In the genomic region with DNA sequence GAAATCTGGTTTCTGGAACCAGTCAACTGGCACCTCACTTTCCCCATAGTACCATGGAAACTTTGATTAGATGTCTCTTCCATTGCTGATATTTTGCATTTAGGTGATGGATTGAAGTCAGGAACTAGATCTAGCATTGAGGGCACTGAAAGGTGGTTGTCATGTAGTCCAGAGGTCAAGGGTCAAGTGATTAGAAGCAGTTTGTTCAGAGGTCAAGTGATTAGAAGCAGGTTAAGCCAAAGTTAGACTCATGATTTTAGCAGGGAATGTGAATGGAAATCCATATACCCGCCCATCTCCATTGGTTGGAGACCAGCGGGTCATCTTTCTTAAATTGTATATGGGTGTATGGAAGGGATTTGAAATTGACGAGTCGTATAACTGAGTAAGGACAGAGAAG, we compare ENCODE assay signal across 15 cellular contexts. TPM values are rescaled to one million over a fixed set of nuclear protein-coding genes. Genes with fewer than 3 reads are reported as not detected.
DNase-seq lines count a peak whose midpoint lies in the region; ATAC-seq, FAIRE-seq and TF ChIP-seq lines count a peak whose summit lies in the region.
"Had no signal": no experiment of that assay in that cellular context is flagged by ENCODE, and none has a peak within 500 bp of the region (broad histone marks: within the 10 kb centered on the region; RNA-seq: fewer than 3 reads in every experiment).

No MANE protein-coding gene starts in this region.

- no peak overlapping the region for H3K9ac ChIP-seq in Karpas-422 (ENCODE audit: low read length)
- H3K9ac ChIP-seq in liver (ENCODE audit: low read depth in 1 of 2, low read length in 2 of 2) = no peak overlapping the region

- no peak for TF ChIP-seq RAD21 in liver (IDR thresholded peaks at IDR 0.05)

- no peaks in the 10 kb centered on the region for H3K36me3 ChIP-seq in Karpas-422 (ENCODE audit: insufficient read depth, low read length)
- no peaks in the 10 kb centered on the region for H3K36me3 ChIP-seq in esophagus muscularis mucosa
- peaks cover 0 to 1% (median 0%) of the 10 kb centered on the region in 4 donors for H3K36me3 ChIP-seq in liver (ENCODE audit: control insufficient read depth in 4 of 4, insufficient read depth in 3 of 4, low read depth in 1 of 4, low read length in 3 of 4)
- no peaks in the 10 kb centered on the region for H3K36me3 ChIP-seq in small intestine (ENCODE audit: control insufficient read depth in 2 of 2, insufficient read depth in 2 of 2, low read length in 2 of 2)

- no peak for TF ChIP-seq EP300 in esophagus muscularis mucosa (IDR thresholded peaks at IDR 0.05)

- no peak for ATAC-seq in HG02623 (IDR thresholded peaks at IDR 0.05; ENCODE audit: unreplicated experiment)
- ATAC-seq in HG03457 (IDR thresholded peaks at IDR 0.05; ENCODE audit: unreplicated experiment) = no peak
- ATAC-seq in HG02610 (IDR thresholded peaks at IDR 0.05; ENCODE audit: unreplicated experiment) = no peak
- ATAC-seq: GM12878 had no signal

- peaks cover 39% of the 10 kb centered on the region for H3K4me1 ChIP-seq in Karpas-422 (ENCODE audit: low read length)
- H3K4me1 ChIP-seq in esophagus muscularis mucosa = peaks cover 0 to 9% (median 2%) of the 10 kb centered on the region in 4 donors
- H3K4me1 ChIP-seq in liver (ENCODE audit: control insufficient read depth in 4 of 4, insufficient read depth in 4 of 4, low read length in 3 of 4) = peaks cover 1 to 26% (median 16%) of the 10 kb centered on the region in 4 donors
- H3K4me1 ChIP-seq in small intestine (ENCODE audit: control insufficient read depth in 2 of 2, insufficient read depth in 1 of 2, low read depth in 1 of 2, low read length in 1 of 2) = peaks cover 2 to 5% of the 10 kb centered on the region in 2 donors

- intact Hi-C loops in esophagus muscularis mucosa (cut with DNase I) = no loop called here

- H3K9me3 ChIP-seq in Karpas-422 (ENCODE audit: low read length) (no peaks in the 10 kb centered on the region), esophagus muscularis mucosa (no peaks in the 10 kb centered on the region), liver (ENCODE audit: control insufficient read depth in 4 of 4, low read length in 3 of 4) (no peaks in the 10 kb centered on the region), small intestine (ENCODE audit: control insufficient read depth, low read depth) (no peaks in the 10 kb centered on the region)

- no peaks in the 10 kb centered on the region for H4K20me1 ChIP-seq in Karpas-422 (ENCODE audit: insufficient read depth, low read depth, low read length)

- peaks cover 82% of the 10 kb centered on the region for H3K79me2 ChIP-seq in Karpas-422 (ENCODE audit: low read length)

- H2AFZ ChIP-seq in Karpas-422 (ENCODE audit: low read length) = no peak overlapping the region

- no peak for DNase-seq in Karpas-422
- DNase-seq in esophagus muscularis mucosa (ENCODE audit: extremely low spot score) = peak; percentile 26
- DNase-seq in small intestine = peak; percentile 47
- DNase-seq: C1 segment of cervical spinal cord; Calu3; CD4-positive, alpha-beta T cell; DMS79; GOT3; H9 had no signal

- H3K27me3 ChIP-seq in Karpas-422 (ENCODE audit: low read length) = no peaks in the 10 kb centered on the region
- no peaks in the 10 kb centered on the region for H3K27me3 ChIP-seq in esophagus muscularis mucosa
- H3K27me3 ChIP-seq in liver (ENCODE audit: control insufficient read depth in 4 of 4, insufficient read depth in 4 of 4, low read length in 3 of 4) = no peaks in the 10 kb centered on the region
- H3K27me3 ChIP-seq in small intestine (ENCODE audit: control insufficient read depth in 2 of 2, insufficient read depth in 2 of 2, low read length in 2 of 2) = no peaks in the 10 kb centered on the region

- H3K4me2 ChIP-seq in Karpas-422 (ENCODE audit: low read depth, low read length, poor library complexity, severe bottlenecking) = no peak overlapping the region

- no peak for TF ChIP-seq POLR2A in esophagus muscularis mucosa (IDR thresholded peaks at IDR 0.05; ENCODE audit: low read depth)

- H3K27ac ChIP-seq in Karpas-422 (ENCODE audit: low read length) = peak overlapping the region; percentile 71; the same call in 1 of the 2 replicates
- H3K27ac ChIP-seq in esophagus muscularis mucosa (replicated peaks in 1 of 4) = no peak overlapping the region
- no peak overlapping the region for H3K27ac ChIP-seq in liver (ENCODE audit: low read depth in 1 of 2, low read length in 2 of 2)
- H3K27ac ChIP-seq in small intestine (ENCODE audit: low read depth in 1 of 2, low read length in 1 of 2) = no peak overlapping the region

- FAIRE-seq in small intestine (lab: Jason Lieb, UNC) = no peak
- FAIRE-seq: A204.1, GM12878 had no signal

- no peaks in the 10 kb centered on the region for H3K9me2 ChIP-seq in Karpas-422 (replicated peaks; ENCODE audit: insufficient read depth, low read length)

- no peak for TF ChIP-seq CTCF in esophagus muscularis mucosa (IDR thresholded peaks at IDR 0.05)
- no peak for TF ChIP-seq CTCF in liver (IDR thresholded peaks at IDR 0.05; ENCODE audit: low read depth, low read length, missing input control)

- WGBS in esophagus muscularis mucosa = 96% methylated on average over 4 of the region's 4 CpGs
- 75% methylated on average over 4 of the region's 4 CpGs for WGBS in liver
- WGBS in small intestine, 3 donors = 85 to 92% (median 88%) methylated on average over 4 of the region's 4 CpGs

- no peak overlapping the region for H3K4me3 ChIP-seq in Karpas-422 (ENCODE audit: low read length)
- no peak overlapping the region for H3K4me3 ChIP-seq in esophagus muscularis mucosa
- no peak overlapping the region for H3K4me3 ChIP-seq in liver (ENCODE audit: low read depth in 1 of 3, low read length in 3 of 3)
- H3K4me3 ChIP-seq in small intestine (ENCODE audit: low read depth in 1 of 2, low read length in 2 of 2) = no peak overlapping the region
- H3K4me3 ChIP-seq: GM12878 had no signal

TF ChIP-seq in liver, 16 proteins besides CTCF, POLR2A, EP300 and RAD21:
- no peak for TF ChIP-seq FOXA1 (IDR thresholded peaks at IDR 0.05)
- TF ChIP-seq GABPA (IDR thresholded peaks at IDR 0.05 in 1 of 2, conservative IDR thresholded peaks at IDR 0.05 in 1 of 2) = no peak
- TF ChIP-seq RXRA (IDR thresholded peaks at IDR 0.05) = peak; percentile 73 to 81
- TF ChIP-seq HNF4A (conservative IDR thresholded peaks at IDR 0.05) = peak; percentile 60 to 71
- TF ChIP-seq NR2F2 (IDR thresholded peaks at IDR 0.05) = peak; percentile 89
- TF ChIP-seq, protein P1, sequence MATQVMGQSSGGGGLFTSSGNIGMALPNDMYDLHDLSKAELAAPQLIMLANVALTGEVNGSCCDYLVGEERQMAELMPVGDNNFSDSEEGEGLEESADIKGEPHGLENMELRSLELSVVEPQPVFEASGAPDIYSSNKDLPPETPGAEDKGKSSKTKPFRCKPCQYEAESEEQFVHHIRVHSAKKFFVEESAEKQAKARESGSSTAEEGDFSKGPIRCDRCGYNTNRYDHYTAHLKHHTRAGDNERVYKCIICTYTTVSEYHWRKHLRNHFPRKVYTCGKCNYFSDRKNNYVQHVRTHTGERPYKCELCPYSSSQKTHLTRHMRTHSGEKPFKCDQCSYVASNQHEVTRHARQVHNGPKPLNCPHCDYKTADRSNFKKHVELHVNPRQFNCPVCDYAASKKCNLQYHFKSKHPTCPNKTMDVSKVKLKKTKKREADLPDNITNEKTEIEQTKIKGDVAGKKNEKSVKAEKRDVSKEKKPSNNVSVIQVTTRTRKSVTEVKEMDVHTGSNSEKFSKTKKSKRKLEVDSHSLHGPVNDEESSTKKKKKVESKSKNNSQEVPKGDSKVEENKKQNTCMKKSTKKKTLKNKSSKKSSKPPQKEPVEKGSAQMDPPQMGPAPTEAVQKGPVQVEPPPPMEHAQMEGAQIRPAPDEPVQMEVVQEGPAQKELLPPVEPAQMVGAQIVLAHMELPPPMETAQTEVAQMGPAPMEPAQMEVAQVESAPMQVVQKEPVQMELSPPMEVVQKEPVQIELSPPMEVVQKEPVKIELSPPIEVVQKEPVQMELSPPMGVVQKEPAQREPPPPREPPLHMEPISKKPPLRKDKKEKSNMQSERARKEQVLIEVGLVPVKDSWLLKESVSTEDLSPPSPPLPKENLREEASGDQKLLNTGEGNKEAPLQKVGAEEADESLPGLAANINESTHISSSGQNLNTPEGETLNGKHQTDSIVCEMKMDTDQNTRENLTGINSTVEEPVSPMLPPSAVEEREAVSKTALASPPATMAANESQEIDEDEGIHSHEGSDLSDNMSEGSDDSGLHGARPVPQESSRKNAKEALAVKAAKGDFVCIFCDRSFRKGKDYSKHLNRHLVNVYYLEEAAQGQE (IDR thresholded peaks at IDR 0.05) = no peak
- TF ChIP-seq FOXA2 (IDR thresholded peaks at IDR 0.05) = no peak
- no peak for TF ChIP-seq HNF4G (IDR thresholded peaks at IDR 0.05)

RNA-seq across cellular contexts. Expression of a gene that starts 51.2 kb away (rescaled TPM):
- 47.6 and 54.8 TPM in 2 replicates for total RNA-seq in Karpas-422 (2014; rRNA removed; shearing (Covaris generic); ENCODE audit: low replicate concordance)
- 10 to 100 TPM; 11.3 to 17.7 (median 14.6) TPM for total RNA-seq in esophagus muscularis mucosa
- total RNA-seq in liver = 1 to 10 TPM; 5.4 to 5.5 TPM
- polyA plus RNA-seq in liver = 1 to 10 TPM; 2.0 to 5.2 TPM
- polyA plus RNA-seq in small intestine = 1 to 10 TPM; 6.5 to 10.0 (median 8.5) TPM
